15 cellular contexts compared by ENCODE assay signal in genomic region chr14:76964695-76965094, GRCh38.
DNase-seq lines count a peak whose midpoint lies in the region; ATAC-seq and TF ChIP-seq lines count a peak whose summit lies in the region.
"Had no signal": no experiment of that assay in that cellular context is flagged by ENCODE, and none has a peak within 500 bp of the region (broad histone marks: within the 10 kb centered on the region; RNA-seq: fewer than 3 reads in every experiment).

No MANE protein-coding gene starts in this region.

- H3K36me3 ChIP-seq in BLaER1 treated with 17β-estradiol and CSF1 and Interleukin-3, amounts not matched to agents 10 nM and 100 nM, result no peaks in the 10 kb centered on the region
- H3K36me3 ChIP-seq: adrenal gland had no signal

- TF ChIP-seq CTCF in GM12865 (IDR thresholded peaks at IDR 0.05; ENCODE audit: insufficient read depth, low read depth, low read length, missing control alignments), result no peak

- no peak overlapping the region for H3K9ac ChIP-seq in BLaER1 treated with 17β-estradiol and CSF1 and Interleukin-3, amounts not matched to agents 10 nM and 100 nM

- POLR2A ChIA-PET in activated CD8-positive, alpha-beta T cell treated with anti-CD3 and anti-CD28 coated beads, Interleukin-2, amount 10 ng/mL, durations not matched to agents 7 days and 5 days (lab: Charles Lee), result interaction anchor here (0.6 kb wide), 1 partner anchor 43 kb away, joined by 4 read pairs; no protein-coding TSS in a partner anchor

- peak; percentile 18 for ATAC-seq in activated CD8-positive, alpha-beta T cell treated with anti-CD3 and anti-CD28 coated beads, Interleukin-2, amount 10 ng/mL, durations not matched to agents 7 days and 5 days
- ATAC-seq in naive B cell (ENCODE audit: low read depth in 2 of 2) (no peak), GM18870 (IDR thresholded peaks at IDR 0.05; ENCODE audit: unreplicated experiment) (no peak)

- no peaks in the 10 kb centered on the region for H3K9me3 Mint-ChIP-seq in activated CD8-positive, alpha-beta T cell treated with anti-CD3 and anti-CD28 coated beads, Interleukin-2, amount 10 ng/mL, durations not matched to agents 7 days and 5 days (ENCODE audit: insufficient read depth)
- no peaks in the 10 kb centered on the region for H3K9me3 Mint-ChIP-seq in naive B cell

- no peak overlapping the region for H3K4me3 Mint-ChIP-seq in activated CD8-positive, alpha-beta T cell treated with anti-CD3 and anti-CD28 coated beads, Interleukin-2, amount 10 ng/mL, durations not matched to agents 7 days and 5 days
- peak overlapping the region in 1 of 8 donors; percentile 6 for H3K4me3 Mint-ChIP-seq in naive B cell

- peaks cover 67% of the 10 kb centered on the region for H3K4me1 Mint-ChIP-seq in activated CD8-positive, alpha-beta T cell treated with anti-CD3 and anti-CD28 coated beads, Interleukin-2, amount 10 ng/mL, durations not matched to agents 7 days and 5 days (ENCODE audit: low read depth)
- peaks cover 41 to 74% (median 59%) of the 10 kb centered on the region in 3 donors for H3K4me1 Mint-ChIP-seq in naive B cell

- CTCF ChIA-PET in activated CD8-positive, alpha-beta T cell treated with anti-CD3 and anti-CD28 coated beads, Interleukin-2, amount 10 ng/mL, durations not matched to agents 7 days and 5 days (lab: Charles Lee), result interaction anchor here (1.5 to 2.2 kb wide), 2 partner anchors 52 to 63 kb away, joined by 4 to 7 read pairs; no protein-coding TSS in a partner anchor

- H3K36me3 Mint-ChIP-seq in activated CD8-positive, alpha-beta T cell treated with anti-CD3 and anti-CD28 coated beads, Interleukin-2, amount 10 ng/mL, durations not matched to agents 7 days and 5 days (ENCODE audit: low read depth), result no peaks in the 10 kb centered on the region
- no peaks in the 10 kb centered on the region for H3K36me3 Mint-ChIP-seq in naive B cell

- no peak overlapping the region for H3K4me3 ChIP-seq in BLaER1 treated with 17β-estradiol and CSF1 and Interleukin-3, amounts not matched to agents 10 nM and 100 nM
- H3K4me3 ChIP-seq in GM12865 (ENCODE audit: low read depth, low read length), result no peak overlapping the region
- H3K4me3 ChIP-seq: adrenal gland, testis had no signal

- H3K27me3 Mint-ChIP-seq in activated CD8-positive, alpha-beta T cell treated with anti-CD3 and anti-CD28 coated beads, Interleukin-2, amount 10 ng/mL, durations not matched to agents 7 days and 5 days (ENCODE audit: low read depth), result no peaks in the 10 kb centered on the region
- no peaks in the 10 kb centered on the region for H3K27me3 Mint-ChIP-seq in naive B cell

- no peaks in the 10 kb centered on the region for H3K27me3 ChIP-seq in BLaER1 treated with 17β-estradiol and CSF1 and Interleukin-3, amounts not matched to agents 10 nM and 100 nM
- H3K27me3 ChIP-seq: adrenal gland, testis had no signal

- peaks cover 38 to 63% (median 54%) of the 10 kb centered on the region in 10 experiments for H3K4me1 ChIP-seq in BLaER1 treated with 17β-estradiol and CSF1 and Interleukin-3, amounts not matched to agents 10 nM and 100 nM

- H4K20me1 ChIP-seq in BLaER1 treated with 17β-estradiol and CSF1 and Interleukin-3, amounts not matched to agents 10 nM and 100 nM, result no peaks in the 10 kb centered on the region

- H3K4me2 ChIP-seq in BLaER1 treated with 17β-estradiol and CSF1 and Interleukin-3, amounts not matched to agents 10 nM and 100 nM, result peak overlapping the region in 6 of 11 experiments; percentile 17 to 93 (median 26); a peak in 4 of 22 replicates

- DNase-seq in GM12865 (ENCODE audit: low read depth) (peak; percentile 64), naive B cell (no peak), NCI-H128 (lab: John Stamatoyannopoulos, UW; ENCODE audit: unreplicated experiment) (no peak), RPMI8226 (no peak), DMS53 (lab: John Stamatoyannopoulos, UW) (no peak)
- peak; percentile 64 for DNase-seq in activated CD8-positive, alpha-beta T cell treated with anti-CD3 and anti-CD28 coated beads, Interleukin-2, amount 10 ng/mL, durations not matched to agents 7 days and 5 days
- DNase-seq: activated CD4-positive, CD25-positive, alpha-beta regulatory T cell; adrenal gland; dermis blood vessel endothelial cell; midbrain; NCI-H1105; NCI-H82; testis had no signal

- H3K27ac ChIP-seq in BLaER1 treated with 17β-estradiol and CSF1 and Interleukin-3, amounts not matched to agents 10 nM and 100 nM, result no peak overlapping the region
- H3K27ac ChIP-seq: adrenal gland, testis had no signal

- H3K9me3 ChIP-seq in BLaER1 treated with 17β-estradiol and CSF1 and Interleukin-3, amounts not matched to agents 10 nM and 100 nM (replicated peaks in 1 of 11), result no peaks in the 10 kb centered on the region
- H3K9me3 ChIP-seq: adrenal gland, testis had no signal

- H3K27ac Mint-ChIP-seq in activated CD8-positive, alpha-beta T cell treated with anti-CD3 and anti-CD28 coated beads, Interleukin-2, amount 10 ng/mL, durations not matched to agents 7 days and 5 days, result peak overlapping the region; percentile 81
- H3K27ac Mint-ChIP-seq in naive B cell, result peak overlapping the region in 5 of 6 donors; percentile 57 to 99 (median 86)

Comparison
In these comparisons a context has a peak if more than half of its experiments do, and no peak if none do; other contexts are left out.
1. DNase-seq: peak in GM12865 (single experiment) and activated CD8-positive, alpha-beta T cell treated with anti-CD3 and anti-CD28 coated beads, Interleukin-2, amount 10 ng/mL, durations not matched to agents 7 days and 5 days (single experiment); none in naive B cell (single experiment), NCI-H128 (single experiment), RPMI8226 (single experiment) and DMS53 (single experiment).